ENCODE assay signal across 7 cellular contexts in genomic region chr4:121696641-121697461, GRCh38. TPM values are rescaled to one million over a fixed set of nuclear protein-coding genes. Genes with fewer than 3 reads are reported as not detected.
DNase-seq lines count a peak whose midpoint lies in the region; ATAC-seq and TF ChIP-seq lines count a peak whose summit lies in the region.

Gene ANXA5 (minus strand): TSS chr4:121696980. CDS start chr4:121696589, 391 bp downstream.

- CTCF ChIA-PET in MCF 10A (lab: Yijun Ruan, JAX) = interaction anchor here (0.6 to 2.0 kb wide), 14 partner anchors 12 to 234 kb away, joined by 3 to 6 read pairs (median 4); no protein-coding TSS in a partner anchor

- H3K27ac ChIP-seq in skeletal muscle tissue (ENCODE audit: low read depth, low read length) = peak within 1 kb of the TSS; percentile 96

- peak within 1 kb of the TSS; percentile 92 to 99 (median 93) for H3K9ac ChIP-seq in skeletal muscle tissue (ENCODE audit: low read depth in 1 of 3, low read length in 3 of 3)

- BruUV-seq in MCF 10A (replicated peaks; lab: Mats Ljungman, UMichigan) = no TSS peak

- no peaks in the 10 kb centered on the region for H3K36me3 ChIP-seq in skeletal muscle tissue (ENCODE audit: control insufficient read depth in 3 of 3, insufficient read depth in 3 of 3, low read length in 3 of 3)

- peaks cover 27% of the 10 kb centered on the region for H3K36me3 Mint-ChIP-seq in MCF 10A (ENCODE audit: insufficient read depth, unreplicated experiment)

- POLR2A ChIA-PET in MCF 10A (lab: Yijun Ruan, JAX) = interaction anchor here (0.6 to 2.8 kb wide), 32 partner anchors 8 to 1640 kb away, joined by 3 to 63 read pairs (median 4); partner anchors contain the start of genes CCNA2 and EXOSC9

- peak within 1 kb of the TSS; percentile 99 for H3K27ac Mint-ChIP-seq in MCF 10A (ENCODE audit: low read depth, unreplicated experiment)

- TF ChIP-seq CTCF in MCF 10A (IDR thresholded peaks at IDR 0.05; ENCODE audit: unreplicated experiment) = peak; percentile 20

- peak; percentile 90 for ATAC-seq in GM18502 (IDR thresholded peaks at IDR 0.05; ENCODE audit: poor library complexity, unreplicated experiment)
- peak; percentile 92 for ATAC-seq in HG02678 (IDR thresholded peaks at IDR 0.05; ENCODE audit: unreplicated experiment)

- H3K4me1 ChIP-seq in skeletal muscle tissue (ENCODE audit: control insufficient read depth in 3 of 3, insufficient read depth in 3 of 3, low read length in 3 of 3) = peaks cover 9 to 23% (median 10%) of the 10 kb centered on the region in 3 donors

- H3K4me3 Mint-ChIP-seq in MCF 10A (ENCODE audit: unreplicated experiment) = peak within 1 kb of the TSS; percentile 96

- intact Hi-C loops in MCF 10A (cut with micrococcal nuclease) = loop anchor here (1.0 to 5.0 kb wide), 3 partner anchors 29 to 128 kb away; partner anchors contain the start of gene EXOSC9

- peaks cover 27% of the 10 kb centered on the region for H3K4me1 Mint-ChIP-seq in MCF 10A (ENCODE audit: insufficient read depth, unreplicated experiment)

- no peaks in the 10 kb centered on the region for H3K27me3 Mint-ChIP-seq in MCF 10A (ENCODE audit: insufficient read depth, unreplicated experiment)

- no peaks in the 10 kb centered on the region for H3K27me3 ChIP-seq in skeletal muscle tissue (ENCODE audit: control insufficient read depth in 3 of 3, insufficient read depth in 3 of 3, low read length in 3 of 3)

- peak within 1 kb of the TSS; percentile 95 for H3K4me3 ChIP-seq in iPS-18c (ENCODE audit: insufficient read depth, low read depth, low read length)
- peak within 1 kb of the TSS; percentile 91 to 95 (median 94) for H3K4me3 ChIP-seq in skeletal muscle tissue (ENCODE audit: low read length in 3 of 3)

- peak; percentile 76 for DNase-seq in NCI-H146 (lab: John Stamatoyannopoulos, UW)
- DNase-seq in UCSD-AML1 (lab: John Stamatoyannopoulos, UW; ENCODE audit: unreplicated experiment) = peak; percentile 57
- peak; percentile 84 for DNase-seq in MCF 10A (ENCODE audit: unreplicated experiment)

- no peaks in the 10 kb centered on the region for H3K9me3 Mint-ChIP-seq in MCF 10A (ENCODE audit: unreplicated experiment)

- H3K9me3 ChIP-seq in iPS-18c (ENCODE audit: control insufficient read depth, insufficient read depth, low read length) (no peaks in the 10 kb centered on the region), skeletal muscle tissue (ENCODE audit: control insufficient read depth in 3 of 3, low read length in 3 of 3) (no peaks in the 10 kb centered on the region)

RNA-seq across cellular contexts. Expression of gene ANXA5, which starts in this region (rescaled TPM):
- total RNA-seq in MCF 10A (2022) (476 and 566 TPM in 2 replicates), skeletal muscle tissue (193 TPM)

Comparison
In these comparisons a context has a peak if more than half of its experiments do, and no peak if none do; other contexts are left out.
1. Peak in every context shown above with its lines: DNase-seq, ATAC-seq, H3K4me3 ChIP-seq and H3K27ac ChIP-seq.